17 cellular contexts compared by ENCODE assay signal in genomic region chr15:100911086-100911485, GRCh38. TPM values are rescaled to one million over a fixed set of nuclear protein-coding genes. Genes with fewer than 3 reads are reported as not detected.
A peak's percentile ranks its signal among the peaks of the same experiment; 100 is the strongest.
DNase-seq lines count a peak whose midpoint lies in the region; TF ChIP-seq lines count a peak whose summit lies in the region.
"Had no signal": no experiment of that assay in that cellular context is flagged by ENCODE, and none has a peak within 500 bp of the region (broad histone marks: within the 10 kb centered on the region; RNA-seq: fewer than 3 reads in every experiment).

No MANE protein-coding gene starts in this region.

- no peak overlapping the region for H3K9ac ChIP-seq in OCI-LY3 (ENCODE audit: low read length)
- H3K9ac ChIP-seq: GM23248 had no signal

- H3K36me3 ChIP-seq in OCI-LY3 (replicated peaks; ENCODE audit: low read depth, low read length) (peaks cover 6% of the 10 kb centered on the region), SJCRH30 (peaks cover 74% of the 10 kb centered on the region)

- H3K4me1 ChIP-seq in OCI-LY3 (ENCODE audit: low read length) = peaks cover 22% of the 10 kb centered on the region
- H3K4me1 ChIP-seq in SJCRH30 = peaks cover 32% of the 10 kb centered on the region

- TF ChIP-seq CTCF in OCI-LY3 (IDR thresholded peaks at IDR 0.05; ENCODE audit: low read depth, low read length) = no peak
- no peak for TF ChIP-seq CTCF in coronary artery (IDR thresholded peaks at IDR 0.05)

- peak overlapping the region; percentile 18; the same call in 1 of the 2 replicates for H3K27ac ChIP-seq in OCI-LY3 (ENCODE audit: low read length)
- peak overlapping the region; percentile 69 for H3K27ac ChIP-seq in SJCRH30
- no peak overlapping the region for H3K27ac ChIP-seq in coronary artery
- H3K27ac ChIP-seq: GM23248 had no signal

- 0 out of 2 replicates have a peak, but pooled peaks cover 7% of the 10 kb centered on the region for H3K27me3 ChIP-seq in OCI-LY3 (ENCODE audit: low read depth, low read length)
- H3K27me3 ChIP-seq in SJCRH30 = no peaks in the 10 kb centered on the region

- DNase-seq in SJCRH30 (no peak), coronary artery (ENCODE audit: low spot score) (peak; percentile 28), mesenteric fat pad (ENCODE audit: low spot score) (peak; percentile 51), T-helper 2 cell (no peak), EL (no peak), NCI-H187 treated with DMSO at 0.1 percent for 48 hours (lab: John Stamatoyannopoulos, UW) (no peak), OCI-M2 (lab: John Stamatoyannopoulos, UW; ENCODE audit: unreplicated experiment) (no peak)
- DNase-seq: C1 segment of cervical spinal cord; CD4-positive, alpha-beta memory T cell; COR-L47; DMS153; DND-41; GDM1; GM23248; HCEC 1CT had no signal

- H3K9me3 ChIP-seq in OCI-LY3 (ENCODE audit: insufficient read depth, low read length) (0 out of 2 replicates have a peak, but pooled peaks cover 3% of the 10 kb centered on the region), SJCRH30 (replicated peaks) (0 out of 2 replicates have a peak, but pooled peaks cover 6% of the 10 kb centered on the region)

- H3K4me3 ChIP-seq in OCI-LY3 (ENCODE audit: low read length) = peak overlapping the region; percentile 9; the same call in 1 of the 2 replicates
- no peak overlapping the region for H3K4me3 ChIP-seq in SJCRH30
- no peak overlapping the region for H3K4me3 ChIP-seq in coronary artery
- H3K4me3 ChIP-seq: GM12878, GM23248 had no signal

- no peak overlapping the region for H2AFZ ChIP-seq in OCI-LY3 (ENCODE audit: low read depth, low read length)
- H2AFZ ChIP-seq: GM23248 had no signal

- peak overlapping the region; percentile 39 for H3K4me2 ChIP-seq in OCI-LY3 (ENCODE audit: low read length)

- H4K20me1 ChIP-seq in OCI-LY3 (ENCODE audit: insufficient read depth, low read length) = no peaks in the 10 kb centered on the region

- no peaks in the 10 kb centered on the region for H3K79me2 ChIP-seq in OCI-LY3 (ENCODE audit: low read length)

RNA-seq across cellular contexts. Expression of gene LRRK1, which starts 8.1 kb away (rescaled TPM):
- total RNA-seq in SJCRH30 (2014; rRNA removed; shearing (Covaris generic)) = 5.5 and 5.8 TPM in 2 replicates
- 23.5 TPM for total RNA-seq in mesenteric fat pad

RNA-seq across cellular contexts. Expression of gene ALDH1A3, which starts 31.5 kb away (rescaled TPM):
- total RNA-seq in SJCRH30 (2014; rRNA removed; shearing (Covaris generic)) = 148 and 154 TPM in 2 replicates
- 194 TPM for total RNA-seq in mesenteric fat pad
- total RNA-seq: CD4-positive, alpha-beta memory T cell had no signal

Comparison
In these comparisons a context has a peak if more than half of its experiments do, and no peak if none do; other contexts are left out.
1. H3K27ac ChIP-seq: peak in OCI-LY3 (single experiment) and SJCRH30 (single experiment); none in coronary artery (0 of 2).
2. DNase-seq: peak in coronary artery (single experiment) and mesenteric fat pad (single experiment); none in SJCRH30 (0 of 2), T-helper 2 cell (0 of 5), EL (single experiment), NCI-H187 treated with DMSO at 0.1 percent for 48 hours (single experiment) and OCI-M2 (single experiment).